In genomic region chr5:128062172-128062746, GRCh38 we compare ENCODE assay signal across 1 cellular context.
TF ChIP-seq lines count a peak whose summit lies in the region.

No MANE protein-coding gene starts in this region.

TF ChIP-seq in endothelial cell of umbilical vein, 7 proteins besides CTCF, POLR2A, EP300 and RAD21:
- TF ChIP-seq MAX (IDR thresholded peaks at IDR 0.05; ENCODE audit: insufficient read depth, insufficient read length) (no peak), POLR2AphosphoS5 (IDR thresholded peaks at IDR 0.05; ENCODE audit: insufficient read depth, low read depth, low read length) (no peak), EZH2 (IDR thresholded peaks at IDR 0.05; ENCODE audit: borderline replicate concordance, low read depth, low read length, severe bottlenecking) (no peak)
